In the genomic region with DNA sequence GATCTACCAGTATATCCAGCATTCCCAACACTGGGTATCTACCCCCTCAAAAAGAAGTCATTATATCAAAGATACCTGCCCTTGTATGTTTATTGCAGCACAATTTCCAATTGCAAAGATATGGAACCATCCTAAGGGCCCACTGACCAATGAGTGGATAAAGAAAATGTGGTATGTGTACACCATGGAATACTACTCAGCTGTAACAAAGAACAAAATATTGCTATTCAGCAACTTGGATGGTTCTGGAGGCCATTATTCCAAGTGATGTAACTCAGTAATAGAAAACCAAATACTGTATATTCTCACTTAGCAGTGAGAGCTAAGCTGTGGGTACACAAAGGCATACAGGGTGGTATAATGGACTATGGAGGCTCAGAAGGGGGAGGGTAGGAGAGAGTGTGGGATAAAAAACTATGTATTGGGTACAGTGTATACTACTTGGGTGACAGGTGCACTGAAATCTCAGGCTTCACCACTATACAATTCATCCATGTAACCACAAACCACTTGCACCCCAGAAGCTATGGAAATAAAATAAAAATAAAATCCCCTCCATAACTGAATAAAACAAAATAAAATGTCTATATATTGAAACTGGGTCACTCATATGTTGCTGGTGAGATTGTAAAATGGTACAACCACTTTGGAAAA, we compare ENCODE assay signal across 25 cellular contexts. TPM values are rescaled to one million over a fixed set of nuclear protein-coding genes. Genes with fewer than 3 reads are reported as not detected.
A peak's percentile ranks its signal among the peaks of the same experiment; 100 is the strongest.
DNase-seq lines count a peak whose midpoint lies in the region; ATAC-seq, FAIRE-seq and TF ChIP-seq lines count a peak whose summit lies in the region.
"Had no signal": no experiment of that assay in that cellular context is flagged by ENCODE, and none has a peak within 500 bp of the region (broad histone marks: within the 10 kb centered on the region; RNA-seq: fewer than 3 reads in every experiment).

No MANE protein-coding gene starts in this region.

- no peak overlapping the region for H3K27ac Mint-ChIP-seq in activated naive CD4-positive, alpha-beta T cell treated with anti-CD3 and anti-CD28 coated beads, Interleukin-2, amount 50 U/mL, for 72 hours
- H3K27ac Mint-ChIP-seq in activated T-helper 17 cell treated with anti-CD3 and anti-CD28 coated beads, Interleukin-2, amount 50 U/mL, for 72 hours, result peak overlapping the region; percentile 26
- H3K27ac Mint-ChIP-seq: CD14-positive monocyte; CD4-positive, alpha-beta T cell had no signal

- intact Hi-C loops in pancreas (cut with DNase I), result no loop called here

- no peak overlapping the region for H3K4me3 Mint-ChIP-seq in activated T-helper 17 cell treated with anti-CD3 and anti-CD28 coated beads, Interleukin-2, amount 50 U/mL, for 72 hours
- H3K4me3 Mint-ChIP-seq: CD14-positive monocyte; CD4-positive, alpha-beta T cell; CD8-positive, alpha-beta memory T cell had no signal

- no peaks in the 10 kb centered on the region for H3K27me3 Mint-ChIP-seq in activated T-helper 17 cell treated with anti-CD3 and anti-CD28 coated beads, Interleukin-2, amount 50 U/mL, for 72 hours
- H3K27me3 Mint-ChIP-seq: CD4-positive, alpha-beta T cell; CD8-positive, alpha-beta memory T cell had no signal

- H3K36me3 Mint-ChIP-seq in activated naive CD4-positive, alpha-beta T cell treated with anti-CD3 and anti-CD28 coated beads, Interleukin-2, amount 50 U/mL, for 72 hours, result peaks cover 5 to 16% of the 10 kb centered on the region in 2 donors
- H3K36me3 Mint-ChIP-seq in activated T-helper 17 cell treated with anti-CD3 and anti-CD28 coated beads, Interleukin-2, amount 50 U/mL, for 72 hours (ENCODE audit: low read depth), result no peaks in the 10 kb centered on the region
- H3K36me3 Mint-ChIP-seq: CD14-positive monocyte had no signal

- H3K4me1 Mint-ChIP-seq in activated T-helper 17 cell treated with anti-CD3 and anti-CD28 coated beads, Interleukin-2, amount 50 U/mL, for 72 hours, result peaks cover 18% of the 10 kb centered on the region
- H3K4me1 Mint-ChIP-seq: CD14-positive monocyte; CD8-positive, alpha-beta memory T cell had no signal

- H3K27me3 ChIP-seq in pancreas, result no peaks in the 10 kb centered on the region
- H3K27me3 ChIP-seq: BE2C; BLaER1 treated with 17β-estradiol and CSF1 and Interleukin-3, amounts not matched to agents 10 nM and 100 nM had no signal

- no peak for DNase-seq in activated naive CD4-positive, alpha-beta T cell treated with anti-CD3 and anti-CD28 coated beads, Interleukin-2, amount 50 U/mL, for 72 hours (ENCODE audit: low spot score in 2 of 2)
- DNase-seq in activated naive CD4-positive, alpha-beta T cell (lab: John Stamatoyannopoulos, UW), result no peak
- DNase-seq in GM12865 (ENCODE audit: low read depth), result peak; percentile 36
- no peak for DNase-seq in GM18507 (ENCODE audit: extremely low spot score, insufficient read length, low read depth)
- no peak for DNase-seq in pancreas
- DNase-seq in NCI-H82 (lab: John Stamatoyannopoulos, UW), result no peak
- DNase-seq: 8988T; ACHN; AML-193; BE2C; CD4-positive, alpha-beta T cell; CD8-positive, alpha-beta memory T cell; DMS 273 treated with DMSO at 0.1 percent for 48 hours; DMS79 treated with DMSO at 0.1 percent for 48 hours; GM23248; H7 had no signal

- H3K4me1 ChIP-seq in pancreas, result peaks cover 0 to 10% (median 4%) of the 10 kb centered on the region in 3 donors
- H3K4me1 ChIP-seq: A549, BE2C had no signal

- no peak overlapping the region for H3K27ac ChIP-seq in pancreas
- H3K27ac ChIP-seq: A549; BLaER1 treated with 17β-estradiol and CSF1 and Interleukin-3, amounts not matched to agents 10 nM and 100 nM; GM23248 had no signal

- peak; percentile 27 to 53 for ATAC-seq in activated naive CD4-positive, alpha-beta T cell treated with anti-CD3 and anti-CD28 coated beads, Interleukin-2, amount 50 U/mL, for 72 hours
- ATAC-seq in activated T-helper 17 cell treated with anti-CD3 and anti-CD28 coated beads, Interleukin-2, amount 50 U/mL, for 72 hours (replicated peaks), result peak; percentile 42
- no peak for ATAC-seq in GM21423 (IDR thresholded peaks at IDR 0.05; ENCODE audit: unreplicated experiment)
- ATAC-seq in pancreas, result no peak
- ATAC-seq: A549, HCT116 had no signal

- H3K4me3 ChIP-seq in GM12865 (ENCODE audit: low read depth, low read length), result no peak overlapping the region
- no peak overlapping the region for H3K4me3 ChIP-seq in pancreas
- H3K4me3 ChIP-seq: A549; BLaER1 treated with 17β-estradiol and CSF1 and Interleukin-3, amounts not matched to agents 10 nM and 100 nM; GM23248 had no signal

- TF ChIP-seq CTCF in GM12865 (IDR thresholded peaks at IDR 0.05; ENCODE audit: insufficient read depth, low read depth, low read length, missing control alignments) (no peak), pancreas (IDR thresholded peaks at IDR 0.05) (no peak)

- FAIRE-seq in GM18507 (lab: Jason Lieb, UNC) (peak; percentile 24), pancreas (lab: Jason Lieb, UNC) (no peak)
- FAIRE-seq: D721Med, G401.6, H1 had no signal

- peaks cover 5 to 6% of the 10 kb centered on the region in 2 donors for H3K9me3 Mint-ChIP-seq in activated naive CD4-positive, alpha-beta T cell treated with anti-CD3 and anti-CD28 coated beads, Interleukin-2, amount 50 U/mL, for 72 hours
- H3K9me3 Mint-ChIP-seq in activated T-helper 17 cell treated with anti-CD3 and anti-CD28 coated beads, Interleukin-2, amount 50 U/mL, for 72 hours, result peaks cover 7% of the 10 kb centered on the region

- H3K36me3 ChIP-seq in pancreas, result no peaks in the 10 kb centered on the region
- H3K36me3 ChIP-seq: BE2C; BLaER1 treated with 17β-estradiol and CSF1 and Interleukin-3, amounts not matched to agents 10 nM and 100 nM had no signal

- no peaks in the 10 kb centered on the region for H3K9me3 ChIP-seq in pancreas
- H3K9me3 ChIP-seq: BE2C had no signal

RNA-seq across cellular contexts. Expression of a gene that starts 34.7 kb away (rescaled TPM):
- 10 to 100 TPM; 28.0 to 29.4 TPM for total RNA-seq in activated naive CD4-positive, alpha-beta T cell treated with anti-CD3 and anti-CD28 coated beads, Interleukin-2, amount 50 U/mL, for 72 hours
- total RNA-seq in activated T-helper 17 cell treated with anti-CD3 and anti-CD28 coated beads, Interleukin-2, amount 50 U/mL, for 72 hours, result 10 to 100 TPM; 14.5 to 21.0 TPM
- 10 to 100 TPM in 5 of 6 donors, 1 to 10 TPM in 1; 8.4 to 49.9 (median 12.4) TPM for total RNA-seq in pancreas
- 1 to 10 TPM; 6.3 to 9.7 TPM for polyA plus RNA-seq in pancreas

Comparison
In these comparisons a context has a peak if more than half of its experiments do, and no peak if none do; other contexts are left out.
1. ATAC-seq: peak in activated naive CD4-positive, alpha-beta T cell treated with anti-CD3 and anti-CD28 coated beads, Interleukin-2, amount 50 U/mL, for 72 hours (2 of 2) and activated T-helper 17 cell treated with anti-CD3 and anti-CD28 coated beads, Interleukin-2, amount 50 U/mL, for 72 hours (single experiment); none in GM21423 (single experiment) and pancreas (0 of 4).